In genomic region chr2:24438106-24438505, GRCh38 we compare ENCODE assay signal across 15 cellular contexts.
"Had no signal": no experiment of that assay in that cellular context is flagged by ENCODE, and none has a peak within 500 bp of the region (broad histone marks: within the 10 kb centered on the region; RNA-seq: fewer than 3 reads in every experiment).

No MANE protein-coding gene starts in this region.

- H3K4me3 ChIP-seq: colonic mucosa, esophagus muscularis mucosa, lung, prostate gland had no signal

- DNase-seq: activated CD4-positive, alpha-beta memory T cell treated with anti-CD3 and anti-CD28 coated beads for 36 hours; activated CD8-positive, alpha-beta memory T cell treated with anti-CD3 and anti-CD28 coated beads, Interleukin-2, amount 10 ng/mL, durations not matched to agents 7 days and 5 days; activated naive CD4-positive, alpha-beta T cell treated with anti-CD3 and anti-CD28 coated beads for 36 hours; activated naive CD8-positive, alpha-beta T cell treated with anti-CD3 and anti-CD28 coated beads, Interleukin-2, amount 50 U/mL, for 24 hours; activated T-cell treated with anti-CD3 and anti-CD28 coated beads, Interleukin-2, amount 50 U/mL, for 1 hour; colonic mucosa; islet precursor cell; midbrain; right cardiac atrium; stimulated activated naive CD8-positive, alpha-beta T cell treated with anti-CD3 and anti-CD28 coated beads, Interleukin-15, amount 100 ng/mL, for 72 hours; T-helper 1 cell; T1000 had no signal
